8 cellular contexts compared by ENCODE assay signal in the genomic region with DNA sequence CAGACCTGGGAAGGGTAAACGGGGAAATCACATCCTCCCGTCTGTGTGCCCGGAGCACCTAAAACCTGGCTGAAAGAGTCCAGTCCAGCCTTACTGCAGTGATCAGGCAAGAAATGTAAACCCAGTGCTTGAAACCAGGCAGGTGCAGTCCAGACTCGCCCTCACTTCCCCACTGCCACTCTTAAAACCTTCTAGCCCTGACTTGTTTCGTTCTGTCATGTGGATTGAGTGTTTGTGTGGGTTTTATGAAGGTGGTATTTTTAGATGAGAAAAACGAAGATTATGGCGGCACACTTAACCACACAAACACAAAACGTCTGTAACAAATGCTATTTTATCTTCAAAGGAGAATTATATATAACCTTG. TPM values are rescaled to one million over a fixed set of nuclear protein-coding genes. Genes with fewer than 3 reads are reported as not detected.
DNase-seq lines count a peak whose midpoint lies in the region; ATAC-seq and TF ChIP-seq lines count a peak whose summit lies in the region.

No MANE protein-coding gene starts in this region.

- peak overlapping the region; percentile 85 for H3K27ac ChIP-seq in KOPT-K1 (ENCODE audit: low read depth, low read length, poor library complexity, severe bottlenecking)
- peak overlapping the region; percentile 79 to 87 for H3K27ac ChIP-seq in ovary

- peak overlapping the region; percentile 87 for H3K4me3 Mint-ChIP-seq in activated CD8-positive, alpha-beta memory T cell treated with anti-CD3 and anti-CD28 coated beads, Interleukin-2, amount 10 ng/mL, durations not matched to agents 7 days and 5 days
- peak overlapping the region; percentile 97 for H3K4me3 Mint-ChIP-seq in T-helper 17 cell

- TF ChIP-seq EP300 in ovary (IDR thresholded peaks at IDR 0.05) = no peak

- H3K4me1 ChIP-seq in ovary (ENCODE audit: insufficient read depth) = peaks cover 3% of the 10 kb centered on the region

- CTCF ChIA-PET in activated CD8-positive, alpha-beta memory T cell treated with anti-CD3 and anti-CD28 coated beads, Interleukin-2, amount 10 ng/mL, durations not matched to agents 7 days and 5 days (lab: Charles Lee) = no interaction called here

- H3K27me3 Mint-ChIP-seq in activated CD8-positive, alpha-beta memory T cell treated with anti-CD3 and anti-CD28 coated beads, Interleukin-2, amount 10 ng/mL, durations not matched to agents 7 days and 5 days = peaks cover 2% of the 10 kb centered on the region
- no peaks in the 10 kb centered on the region for H3K27me3 Mint-ChIP-seq in T-helper 17 cell

- H3K4me3 ChIP-seq in ovary = peak overlapping the region; percentile 55

- peaks cover 30% of the 10 kb centered on the region for H3K36me3 ChIP-seq in KOPT-K1 (ENCODE audit: insufficient read depth, low read length)
- no peaks in the 10 kb centered on the region for H3K36me3 ChIP-seq in ovary

- intact Hi-C loops in ovary (cut with DNase I) = loop anchor here in 2 of 4 donors (5.0 to 10.0 kb wide), 4 partner anchors 110 to 1002 kb away; a partner anchor contains a TSS

- peaks cover 25% of the 10 kb centered on the region for H3K36me3 Mint-ChIP-seq in activated CD8-positive, alpha-beta memory T cell treated with anti-CD3 and anti-CD28 coated beads, Interleukin-2, amount 10 ng/mL, durations not matched to agents 7 days and 5 days
- H3K36me3 Mint-ChIP-seq in T-helper 17 cell (ENCODE audit: low read depth) = peaks cover 2% of the 10 kb centered on the region

- TF ChIP-seq CTCF in ovary (IDR thresholded peaks at IDR 0.05) = no peak

- no peaks in the 10 kb centered on the region for H3K9me3 Mint-ChIP-seq in activated CD8-positive, alpha-beta memory T cell treated with anti-CD3 and anti-CD28 coated beads, Interleukin-2, amount 10 ng/mL, durations not matched to agents 7 days and 5 days (ENCODE audit: low read depth)

- H3K9me3 ChIP-seq in KOPT-K1 (ENCODE audit: insufficient read depth, low read length, poor library complexity, severe bottlenecking) (no peaks in the 10 kb centered on the region), T-helper 17 cell (ENCODE audit: control insufficient read depth, low read length, poor library complexity, severe bottlenecking) (no peaks in the 10 kb centered on the region), ovary (no peaks in the 10 kb centered on the region)

- 0 to 7% (median 2%) methylated on average over 8 of the region's 8 CpGs for WGBS in ovary, 3 donors

- ATAC-seq in activated CD8-positive, alpha-beta memory T cell treated with anti-CD3 and anti-CD28 coated beads, Interleukin-2, amount 10 ng/mL, durations not matched to agents 7 days and 5 days = no peak
- ATAC-seq in GM21529 (IDR thresholded peaks at IDR 0.05; ENCODE audit: unreplicated experiment) (peak; percentile 31), T-helper 17 cell (peak; percentile 2)

- peak overlapping the region; percentile 95 for H3K27ac Mint-ChIP-seq in activated CD8-positive, alpha-beta memory T cell treated with anti-CD3 and anti-CD28 coated beads, Interleukin-2, amount 10 ng/mL, durations not matched to agents 7 days and 5 days
- peak overlapping the region; percentile 97 for H3K27ac Mint-ChIP-seq in T-helper 17 cell

- peak; percentile 53 for DNase-seq in activated CD8-positive, alpha-beta memory T cell treated with anti-CD3 and anti-CD28 coated beads, Interleukin-2, amount 10 ng/mL, durations not matched to agents 7 days and 5 days
- no peak for DNase-seq in activated CD8-positive, alpha-beta memory T cell treated with anti-CD3 and anti-CD28 coated beads, Interleukin-2, amount 50 U/mL, for 48 hours
- DNase-seq in T-helper 17 cell (peak in 2 of 3 donors; percentile 9 to 10), erythroblast (lab: John Stamatoyannopoulos, UW) (peak; percentile 64 to 80), ovary (no peak), NCI-H446 (lab: John Stamatoyannopoulos, UW) (no peak)

- H3K4me1 Mint-ChIP-seq in activated CD8-positive, alpha-beta memory T cell treated with anti-CD3 and anti-CD28 coated beads, Interleukin-2, amount 10 ng/mL, durations not matched to agents 7 days and 5 days = peaks cover 53% of the 10 kb centered on the region
- peaks cover 31% of the 10 kb centered on the region for H3K4me1 Mint-ChIP-seq in T-helper 17 cell

- TF ChIP-seq POLR2A in erythroblast (IDR thresholded peaks at IDR 0.05; ENCODE audit: low read length) (no peak), ovary (IDR thresholded peaks at IDR 0.05) (no peak)

- H3K27me3 ChIP-seq in ovary = no peaks in the 10 kb centered on the region

RNA-seq across cellular contexts. Expression of a gene that starts 0.8 kb away (rescaled TPM):
- 10 to 100 TPM; 63.7 to 71.7 TPM for total RNA-seq in activated CD8-positive, alpha-beta memory T cell treated with anti-CD3 and anti-CD28 coated beads, Interleukin-2, amount 10 ng/mL, durations not matched to agents 7 days and 5 days
- total RNA-seq in T-helper 17 cell = 10 to 100 TPM; 21.8 to 27.8 TPM
- 1 to 10 TPM; 3.7 to 7.7 (median 6.1) TPM for total RNA-seq in ovary
- polyA plus RNA-seq in ovary = 10 to 100 TPM in 1 of 2 donors, 1 to 10 TPM in 1; 3.0 to 12.6 TPM

RNA-seq across cellular contexts. Expression of a gene that starts 4.0 kb away (rescaled TPM):
- total RNA-seq in activated CD8-positive, alpha-beta memory T cell treated with anti-CD3 and anti-CD28 coated beads, Interleukin-2, amount 10 ng/mL, durations not matched to agents 7 days and 5 days = 10 to 100 TPM; 42.5 to 46.7 TPM
- 10 to 100 TPM; 39.6 to 42.0 TPM for total RNA-seq in T-helper 17 cell
- total RNA-seq in ovary = 10 to 100 TPM; 30.8 to 54.7 (median 34.8) TPM
- polyA plus RNA-seq in ovary = 10 to 100 TPM; 15.0 to 29.8 TPM

RNA-seq across cellular contexts. Expression of a gene that starts 48.5 kb away (rescaled TPM):
- total RNA-seq in activated CD8-positive, alpha-beta memory T cell treated with anti-CD3 and anti-CD28 coated beads, Interleukin-2, amount 10 ng/mL, durations not matched to agents 7 days and 5 days = under 1 TPM; 0.26 TPM
- total RNA-seq in T-helper 17 cell (under 1 TPM; 0.40 to 0.68 TPM), ovary (1 to 10 TPM; 2.1 to 5.4 (median 3.4) TPM)
- polyA plus RNA-seq in ovary = 1 to 10 TPM; 4.8 to 6.4 TPM

Comparison
In these comparisons a context has a peak if more than half of its experiments do, and no peak if none do; other contexts are left out.
1. DNase-seq: peak in activated CD8-positive, alpha-beta memory T cell treated with anti-CD3 and anti-CD28 coated beads, Interleukin-2, amount 10 ng/mL, durations not matched to agents 7 days and 5 days (single experiment), T-helper 17 cell (2 of 3) and erythroblast (2 of 2); none in activated CD8-positive, alpha-beta memory T cell treated with anti-CD3 and anti-CD28 coated beads, Interleukin-2, amount 50 U/mL, for 48 hours (single experiment), ovary (0 of 5) and NCI-H446 (0 of 2).